ENCODE assay signal across 10 cellular contexts in genomic region chrX:114959729-114960128, GRCh38. TPM values are rescaled to one million over a fixed set of nuclear protein-coding genes. Genes with fewer than 3 reads are reported as not detected.
DNase-seq lines count a peak whose midpoint lies in the region; ATAC-seq and TF ChIP-seq lines count a peak whose summit lies in the region.
"Had no signal": no experiment of that assay in that cellular context is flagged by ENCODE, and none has a peak within 500 bp of the region (broad histone marks: within the 10 kb centered on the region; RNA-seq: fewer than 3 reads in every experiment).

No MANE protein-coding gene starts in this region.

- H3K36me3 ChIP-seq in right lobe of liver = no peaks in the 10 kb centered on the region
- H3K36me3 ChIP-seq: uterus had no signal

- no peak for ATAC-seq in right lobe of liver
- no peak for ATAC-seq in HG02973 (IDR thresholded peaks at IDR 0.05; ENCODE audit: unreplicated experiment)
- ATAC-seq in GM19463 (IDR thresholded peaks at IDR 0.05; ENCODE audit: unreplicated experiment) = no peak
- ATAC-seq: activated T-cell treated with anti-CD3 and anti-CD28 coated beads, Interleukin-2, amount 50 U/mL, for 4 hours had no signal

- no peak overlapping the region for H3K4me3 ChIP-seq in right lobe of liver
- H3K4me3 ChIP-seq: uterus had no signal

- no peaks in the 10 kb centered on the region for H3K27me3 ChIP-seq in right lobe of liver
- H3K27me3 ChIP-seq: uterus had no signal

- H3K4me3 Mint-ChIP-seq in brain = no peak overlapping the region
- H3K4me3 Mint-ChIP-seq: activated T-cell treated with anti-CD3 and anti-CD28 coated beads, Interleukin-2, amount 50 U/mL, for 4 hours had no signal

- H3K4me1 ChIP-seq in right lobe of liver = no peaks in the 10 kb centered on the region
- H3K4me1 ChIP-seq: uterus had no signal

- H3K9me3 Mint-ChIP-seq in brain = peaks cover 0 to 2% (median 0%) of the 10 kb centered on the region in 5 experiments
- H3K9me3 Mint-ChIP-seq: activated T-cell treated with anti-CD3 and anti-CD28 coated beads, Interleukin-2, amount 50 U/mL, for 4 hours had no signal

- H3K27ac Mint-ChIP-seq in brain = no peak overlapping the region

- no peaks in the 10 kb centered on the region for H3K9me3 ChIP-seq in right lobe of liver
- H3K9me3 ChIP-seq: uterus had no signal

- no peak overlapping the region for H3K27ac ChIP-seq in right lobe of liver
- H3K27ac ChIP-seq: uterus had no signal

- intact Hi-C loops in right lobe of liver (cut with DNase I) = no loop called here

- no peak for TF ChIP-seq POLR2A in right lobe of liver (IDR thresholded peaks at IDR 0.05)

- H3K4me1 Mint-ChIP-seq in brain = no peaks in the 10 kb centered on the region

- peaks cover 3% of the 10 kb centered on the region for H3K27me3 Mint-ChIP-seq in brain

- H3K36me3 Mint-ChIP-seq in brain = no peaks in the 10 kb centered on the region

- DNase-seq in COLO829 (ENCODE audit: low spot score) (peak; percentile 26), HuH-7.5 (ENCODE audit: low spot score) (peak; percentile 2), right lobe of liver (no peak), medulla oblongata (ENCODE audit: extremely low spot score) (no peak), ureter (ENCODE audit: low spot score) (no peak)
- DNase-seq: activated T-cell treated with anti-CD3 and anti-CD28 coated beads, Interleukin-2, amount 50 U/mL, for 4 hours; uterus had no signal

- TF ChIP-seq CTCF in brain (conservative IDR thresholded peaks at IDR 0.05) = peak; percentile 76 to 77
- peak; percentile 37 to 57 (median 48) for TF ChIP-seq CTCF in right lobe of liver (IDR thresholded peaks at IDR 0.05)

RNA-seq across cellular contexts. Expression of gene IL13RA2, which starts 57.7 kb away (rescaled TPM):
- polyA plus RNA-seq in brain (ENCODE audit: insufficient read depth, low read depth, low replicate concordance) = not detected
- total RNA-seq in right lobe of liver (1 to 10 TPM in 5 of 6 experiments, under 1 TPM in 1; 0.57 to 6.8 (median 2.2) TPM), ureter (0.83 TPM)
- total RNA-seq: activated T-cell treated with anti-CD3 and anti-CD28 coated beads, Interleukin-2, amount 50 U/mL, for 4 hours; uterus had no signal

Comparison
In these comparisons a context has a peak if more than half of its experiments do, and no peak if none do; other contexts are left out.
1. DNase-seq: peak in COLO829 (single experiment) and HuH-7.5 (single experiment); none in right lobe of liver (0 of 3), medulla oblongata (single experiment) and ureter (single experiment).